In genomic region chr11:36289226-36289852, GRCh38 we compare ENCODE assay signal across 8 cellular contexts. TPM values are rescaled to one million over a fixed set of nuclear protein-coding genes. Genes with fewer than 3 reads are reported as not detected.
A peak's percentile ranks its signal among the peaks of the same experiment; 100 is the strongest.
DNase-seq lines count a peak whose midpoint lies in the region; ATAC-seq and TF ChIP-seq lines count a peak whose summit lies in the region.

Gene COMMD9, minus strand, starts transcription at chr11:36289424. Its CDS starts 12 bp downstream, at chr11:36289412.

- peak; percentile 96 for ATAC-seq in GM23338
- ATAC-seq in activated T-helper 17 cell treated with anti-CD3 and anti-CD28 coated beads, Interleukin-2, amount 50 U/mL, for 72 hours (replicated peaks): peak; percentile 99
- ATAC-seq in naive thymus-derived CD4-positive, alpha-beta T cell: peak; percentile 98
- ATAC-seq in stimulated activated naive B cell treated with anti-CD40 and anti-IgM and Interleukin-4, amounts not matched to agents 10 μg/mL and 1 μg/mL and 100 μg/mL, for 72 hours (replicated peaks): peak; percentile 99

- H3K4me2 ChIP-seq in DOHH2 (ENCODE audit: low read length): peak within 1 kb of the TSS; percentile 81
- peak within 1 kb of the TSS; percentile 75 for H3K4me2 ChIP-seq in GM23338
- H3K4me2 ChIP-seq in fibroblast of lung (ENCODE audit: extremely low read depth, insufficient read depth, low read length): peak within 1 kb of the TSS; percentile 84

- TF ChIP-seq CTCF in DOHH2 (IDR thresholded peaks at IDR 0.05; ENCODE audit: low read depth, low read length, poor library complexity, severe bottlenecking) (no peak), GM23338 (conservative IDR thresholded peaks at IDR 0.05; ENCODE audit: low read depth in 2 of 2) (no peak), fibroblast of lung (conservative IDR thresholded peaks at IDR 0.05 in 1 of 2, IDR thresholded peaks at IDR 0.05 in 1 of 2; ENCODE audit: low read depth in 1 of 2, low read length in 2 of 2) (no peak)

- peak within 1 kb of the TSS; percentile 95 for H3K27ac Mint-ChIP-seq in GM23338
- H3K27ac Mint-ChIP-seq in activated T-helper 17 cell treated with anti-CD3 and anti-CD28 coated beads, Interleukin-2, amount 50 U/mL, for 72 hours: peak within 1 kb of the TSS; percentile 98
- peak within 1 kb of the TSS; percentile 85 to 98 (median 90) for H3K27ac Mint-ChIP-seq in naive thymus-derived CD4-positive, alpha-beta T cell
- H3K27ac Mint-ChIP-seq in stimulated activated naive B cell treated with anti-CD40 and anti-IgM and Interleukin-4, amounts not matched to agents 10 μg/mL and 1 μg/mL and 100 μg/mL, for 72 hours: peak within 1 kb of the TSS; percentile 95

- H3K4me3 ChIP-seq in DOHH2 (ENCODE audit: low read length) (peak within 1 kb of the TSS; percentile 88), GM23338 (peak within 1 kb of the TSS; percentile 79), fibroblast of lung (replicated peaks in 1 of 4; ENCODE audit: control extremely low read depth in 1 of 4, insufficient read depth in 1 of 4, low read depth in 3 of 4, low read length in 4 of 4) (peak within 1 kb of the TSS; percentile 73 to 97 (median 92))
- peak within 1 kb of the TSS; percentile 98 for H3K4me3 ChIP-seq in naive thymus-derived CD4-positive, alpha-beta T cell (ENCODE audit: low read length)

- H2AFZ ChIP-seq in GM23338 (peak within 1 kb of the TSS; percentile 92), fibroblast of lung (ENCODE audit: low read length) (peak within 1 kb of the TSS; percentile 98)

- H3K9me3 ChIP-seq in DOHH2 (ENCODE audit: control insufficient read depth, insufficient read depth, low read length): no peaks in the 10 kb centered on the region
- H3K9me3 ChIP-seq in fibroblast of lung (ENCODE audit: control insufficient read depth, insufficient read depth, low read depth, low read length): no peaks in the 10 kb centered on the region
- H3K9me3 ChIP-seq in naive thymus-derived CD4-positive, alpha-beta T cell (ENCODE audit: control insufficient read depth in 2 of 3, low read length in 3 of 3): no peaks in the 10 kb centered on the region

- CTCF ChIA-PET in naive thymus-derived CD4-positive, alpha-beta T cell (lab: Charles Lee): interaction anchor here (1.2 kb wide), 1 partner anchor 204 kb away, joined by 4 read pairs; no protein-coding TSS in a partner anchor

- peak within 1 kb of the TSS; percentile 93 for H3K4me3 Mint-ChIP-seq in GM23338
- peak within 1 kb of the TSS; percentile 98 for H3K4me3 Mint-ChIP-seq in activated T-helper 17 cell treated with anti-CD3 and anti-CD28 coated beads, Interleukin-2, amount 50 U/mL, for 72 hours
- H3K4me3 Mint-ChIP-seq in naive thymus-derived CD4-positive, alpha-beta T cell: peak within 1 kb of the TSS; percentile 87 to 99 (median 94)
- peak within 1 kb of the TSS; percentile 86 to 93 for H3K4me3 Mint-ChIP-seq in stimulated activated naive B cell treated with anti-CD40 and anti-IgM and Interleukin-4, amounts not matched to agents 10 μg/mL and 1 μg/mL and 100 μg/mL, for 72 hours

- DNase-seq in GM23338 (ENCODE audit: low spot score) (peak; percentile 98), LHCN-M2 (ENCODE audit: low read depth) (peak; percentile 87), RPMI8226 (peak; percentile 90), fibroblast of lung (ENCODE audit: low read depth in 2 of 2) (peak; percentile 91 to 93)
- peak; percentile 78 to 93 (median 91) for DNase-seq in naive thymus-derived CD4-positive, alpha-beta T cell
- peak; percentile 92 for DNase-seq in stimulated activated naive B cell treated with anti-CD40 and anti-IgM and Interleukin-4, amounts not matched to agents 10 μg/mL and 1 μg/mL and 100 μg/mL, for 72 hours

- peaks cover 5% of the 10 kb centered on the region; the same call in 2 of the 3 replicates for H3K4me1 Mint-ChIP-seq in GM23338
- peaks cover 17% of the 10 kb centered on the region for H3K4me1 Mint-ChIP-seq in activated T-helper 17 cell treated with anti-CD3 and anti-CD28 coated beads, Interleukin-2, amount 50 U/mL, for 72 hours
- H3K4me1 Mint-ChIP-seq in naive thymus-derived CD4-positive, alpha-beta T cell: peaks cover 24 to 55% (median 42%) of the 10 kb centered on the region in 7 donors
- H3K4me1 Mint-ChIP-seq in stimulated activated naive B cell treated with anti-CD40 and anti-IgM and Interleukin-4, amounts not matched to agents 10 μg/mL and 1 μg/mL and 100 μg/mL, for 72 hours: peaks cover 21 to 45% of the 10 kb centered on the region in 2 donors

- H4K20me1 ChIP-seq in DOHH2 (ENCODE audit: control insufficient read depth, insufficient read depth, low read depth, low read length) (no peaks in the 10 kb centered on the region), GM23338 (replicated peaks; ENCODE audit: insufficient read depth) (no peaks in the 10 kb centered on the region), fibroblast of lung (ENCODE audit: control insufficient read depth, extremely low read depth, insufficient read depth, low read length) (no peaks in the 10 kb centered on the region)

- intact Hi-C loops in naive thymus-derived CD4-positive, alpha-beta T cell (cut with micrococcal nuclease): loop anchor here (1.0 to 2.0 kb wide), 8 partner anchors 87 to 1373 kb away; partner anchors contain the start of genes TRAF6 (in 2 of the 2), TRIM44 (in 2 of the 2), APIP (in 1 of the 2) and PDHX (in 1 of the 2)

- peak within 1 kb of the TSS; percentile 59 for H3K9ac ChIP-seq in fibroblast of lung (ENCODE audit: insufficient read depth, low read length)

- H3K9me2 ChIP-seq in DOHH2 (replicated peaks; ENCODE audit: control insufficient read depth, low read length) (no peaks in the 10 kb centered on the region), GM23338 (ENCODE audit: insufficient read depth) (no peaks in the 10 kb centered on the region)

- no peaks in the 10 kb centered on the region for H3F3A ChIP-seq in DOHH2 (ENCODE audit: control insufficient read depth, insufficient read depth)
- no peaks in the 10 kb centered on the region for H3F3A ChIP-seq in GM23338 (replicated peaks; ENCODE audit: low read depth)

- H3K79me2 ChIP-seq in DOHH2 (ENCODE audit: control insufficient read depth, low read length): peaks cover 12% of the 10 kb centered on the region
- H3K79me2 ChIP-seq in GM23338 (replicated peaks; ENCODE audit: insufficient read depth): no peaks in the 10 kb centered on the region
- H3K79me2 ChIP-seq in fibroblast of lung (ENCODE audit: control insufficient read depth, insufficient read depth, low read length): peaks cover 1% of the 10 kb centered on the region

- H3K4me1 ChIP-seq in DOHH2 (ENCODE audit: control insufficient read depth, low read length): peaks cover 10% of the 10 kb centered on the region
- no peaks in the 10 kb centered on the region for H3K4me1 ChIP-seq in GM23338 (ENCODE audit: insufficient read depth)
- no peaks in the 10 kb centered on the region for H3K4me1 ChIP-seq in fibroblast of lung (ENCODE audit: control insufficient read depth, extremely low read depth, insufficient read depth, low read length)
- peaks cover 6 to 14% of the 10 kb centered on the region in 2 donors for H3K4me1 ChIP-seq in naive thymus-derived CD4-positive, alpha-beta T cell (ENCODE audit: control insufficient read depth in 2 of 2, insufficient read depth in 2 of 2, low read length in 2 of 2)

- H3K36me3 Mint-ChIP-seq in GM23338 (ENCODE audit: low read depth): no peaks in the 10 kb centered on the region
- H3K36me3 Mint-ChIP-seq in activated T-helper 17 cell treated with anti-CD3 and anti-CD28 coated beads, Interleukin-2, amount 50 U/mL, for 72 hours (ENCODE audit: low read depth): no peaks in the 10 kb centered on the region
- H3K36me3 Mint-ChIP-seq in naive thymus-derived CD4-positive, alpha-beta T cell: peaks cover 0 to under 1% (median 0%) of the 10 kb centered on the region in 5 donors
- no peaks in the 10 kb centered on the region for H3K36me3 Mint-ChIP-seq in stimulated activated naive B cell treated with anti-CD40 and anti-IgM and Interleukin-4, amounts not matched to agents 10 μg/mL and 1 μg/mL and 100 μg/mL, for 72 hours

- H3K9me3 Mint-ChIP-seq in GM23338: no peaks in the 10 kb centered on the region
- no peaks in the 10 kb centered on the region for H3K9me3 Mint-ChIP-seq in activated T-helper 17 cell treated with anti-CD3 and anti-CD28 coated beads, Interleukin-2, amount 50 U/mL, for 72 hours
- no peaks in the 10 kb centered on the region for H3K9me3 Mint-ChIP-seq in naive thymus-derived CD4-positive, alpha-beta T cell
- H3K9me3 Mint-ChIP-seq in stimulated activated naive B cell treated with anti-CD40 and anti-IgM and Interleukin-4, amounts not matched to agents 10 μg/mL and 1 μg/mL and 100 μg/mL, for 72 hours: no peaks in the 10 kb centered on the region

- H3K36me3 ChIP-seq in DOHH2 (ENCODE audit: control insufficient read depth, low read length) (no peaks in the 10 kb centered on the region), GM23338 (ENCODE audit: insufficient read depth) (no peaks in the 10 kb centered on the region), fibroblast of lung (ENCODE audit: control insufficient read depth, insufficient read depth, low read length) (no peaks in the 10 kb centered on the region)
- H3K36me3 ChIP-seq in naive thymus-derived CD4-positive, alpha-beta T cell (ENCODE audit: control insufficient read depth in 2 of 3, insufficient read depth in 3 of 3, low read length in 3 of 3): no peaks in the 10 kb centered on the region

- H3K27me3 Mint-ChIP-seq in GM23338 (ENCODE audit: insufficient read depth, low read depth, poor library complexity): peaks cover 14% of the 10 kb centered on the region
- no peaks in the 10 kb centered on the region for H3K27me3 Mint-ChIP-seq in activated T-helper 17 cell treated with anti-CD3 and anti-CD28 coated beads, Interleukin-2, amount 50 U/mL, for 72 hours
- H3K27me3 Mint-ChIP-seq in naive thymus-derived CD4-positive, alpha-beta T cell: no peaks in the 10 kb centered on the region
- H3K27me3 Mint-ChIP-seq in stimulated activated naive B cell treated with anti-CD40 and anti-IgM and Interleukin-4, amounts not matched to agents 10 μg/mL and 1 μg/mL and 100 μg/mL, for 72 hours: no peaks in the 10 kb centered on the region

- H3K27ac ChIP-seq in DOHH2 (ENCODE audit: low read depth, low read length): no peak within 1 kb of the TSS
- no peak within 1 kb of the TSS; the same call in 1 of the 2 replicates for H3K27ac ChIP-seq in GM23338 (ENCODE audit: low read depth)
- peak within 1 kb of the TSS; percentile 41 for H3K27ac ChIP-seq in fibroblast of lung (ENCODE audit: insufficient read depth, low read length)
- H3K27ac ChIP-seq in naive thymus-derived CD4-positive, alpha-beta T cell (ENCODE audit: low read depth, low read length): peak within 1 kb of the TSS; percentile 58

- POLR2A ChIA-PET in naive thymus-derived CD4-positive, alpha-beta T cell (lab: Charles Lee): interaction anchor here (0.6 to 1.2 kb wide), 3 partner anchors 9 to 221 kb away, joined by 3 to 6 read pairs (median 3); partner anchors contain the start of gene TRAF6

- no peaks in the 10 kb centered on the region for H3K27me3 ChIP-seq in DOHH2 (ENCODE audit: control insufficient read depth, low read length)
- H3K27me3 ChIP-seq in GM23338 (ENCODE audit: insufficient read depth): peaks cover 17% of the 10 kb centered on the region
- H3K27me3 ChIP-seq in fibroblast of lung (ENCODE audit: control insufficient read depth, insufficient read depth, low read length): no peaks in the 10 kb centered on the region
- H3K27me3 ChIP-seq in naive thymus-derived CD4-positive, alpha-beta T cell (ENCODE audit: control insufficient read depth in 2 of 2, insufficient read depth in 2 of 2, low read length in 2 of 2): no peaks in the 10 kb centered on the region

RNA-seq across cellular contexts. Expression of gene COMMD9, which starts in this region (rescaled TPM):
- total RNA-seq in GM23338 (2014; rRNA removed; shearing (Covaris generic)): 19.9 and 22.4 TPM in 2 replicates
- 38.3 and 44.1 TPM in 2 replicates for polyA plus RNA-seq in GM23338 (2016; fragmentation: Nextera tagmentation; extraction: Ambion mirVana)
- 58.2 and 64.0 TPM in 2 replicates for total RNA-seq in LHCN-M2 (2014; rRNA removed)
- 95.0 TPM for polyA plus RNA-seq in LHCN-M2 (2012)
- 10 to 100 TPM; 38.3 to 58.5 TPM for total RNA-seq in activated T-helper 17 cell treated with anti-CD3 and anti-CD28 coated beads, Interleukin-2, amount 50 U/mL, for 72 hours
- 15.4 and 21.8 TPM in 2 replicates for total RNA-seq in fibroblast of lung
- 56.1 and 77.9 TPM in 2 replicates for polyA plus RNA-seq in fibroblast of lung
- polyA plus RNA-seq in fibroblast of lung (2012): 82.1 and 83.1 TPM in 2 replicates
- polyA minus RNA-seq in fibroblast of lung (ENCODE audit: low replicate concordance): 60.8 and 70.3 TPM in 2 replicates
- 10 to 100 TPM; 42.6 to 62.2 (median 45.9) TPM for total RNA-seq in naive thymus-derived CD4-positive, alpha-beta T cell
- 10 to 100 TPM; 79.7 to 86.1 TPM for polyA plus RNA-seq in naive thymus-derived CD4-positive, alpha-beta T cell

Comparison
In these comparisons a context has a peak if more than half of its experiments do, and no peak if none do; other contexts are left out.
1. H3K27ac ChIP-seq: peak in fibroblast of lung (single experiment) and naive thymus-derived CD4-positive, alpha-beta T cell (single experiment); none in DOHH2 (single experiment) and GM23338 (single experiment).
2. Peak in every context shown above with its lines, with median percentiles within 50 percentile points of each other: H3K4me2 ChIP-seq, H3K4me3 ChIP-seq, ATAC-seq, DNase-seq, H3K27ac Mint-ChIP-seq and H3K4me3 Mint-ChIP-seq.